ENCODE assay signal across 19 cellular contexts in the genomic region with DNA sequence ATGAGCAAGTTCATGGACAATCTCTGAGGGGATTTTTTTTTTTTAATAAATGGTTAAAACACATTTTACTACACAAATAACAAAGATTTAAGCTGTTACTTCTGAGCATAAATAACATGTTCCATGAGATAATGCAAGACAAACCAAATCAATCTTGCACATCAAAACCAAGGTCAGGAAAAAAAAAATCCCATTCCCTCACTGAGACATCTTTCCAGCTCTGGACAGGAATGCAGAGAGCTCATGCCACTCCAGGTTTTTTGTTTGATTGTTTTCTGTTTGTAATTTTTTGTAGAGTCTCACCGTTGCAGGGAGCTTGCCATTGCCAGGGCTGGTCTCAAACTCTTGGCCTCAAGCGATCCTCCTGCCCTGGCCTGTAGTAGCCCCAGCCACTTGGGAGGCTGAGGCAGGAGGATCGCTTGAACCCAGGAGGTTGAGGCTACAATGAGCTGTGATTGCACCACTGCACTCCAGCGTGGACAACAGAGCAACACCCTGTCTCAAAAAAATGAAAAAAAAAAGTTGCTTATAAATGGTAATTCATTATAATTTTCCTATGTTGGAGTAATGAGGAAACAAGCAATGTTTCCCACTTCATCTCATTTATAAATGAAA. TPM values are rescaled to one million over a fixed set of nuclear protein-coding genes. Genes with fewer than 3 reads are reported as not detected.
DNase-seq lines count a peak whose midpoint lies in the region; ATAC-seq and TF ChIP-seq lines count a peak whose summit lies in the region.
"Had no signal": no experiment of that assay in that cellular context is flagged by ENCODE, and none has a peak within 500 bp of the region (broad histone marks: within the 10 kb centered on the region; RNA-seq: fewer than 3 reads in every experiment).

No MANE protein-coding gene starts in this region.

- no peak overlapping the region for H3K9ac ChIP-seq in smooth muscle cell (ENCODE audit: low read depth)

- TF ChIP-seq POLR2A in esophagus squamous epithelium (IDR thresholded peaks at IDR 0.05) = no peak

- H3K27ac ChIP-seq in DOHH2 (ENCODE audit: low read depth, low read length) (peak overlapping the region; percentile 89), RWPE2 (ENCODE audit: poor library complexity, severe bottlenecking) (peak overlapping the region; percentile 99), esophagus squamous epithelium (peak overlapping the region in 3 of 4 donors; percentile 66 to 86 (median 76)), smooth muscle cell (ENCODE audit: low read depth) (peak overlapping the region; percentile 98)
- no peak overlapping the region for H3K27ac ChIP-seq in CD8-positive, alpha-beta memory T cell (ENCODE audit: low read depth, low read length)
- H3K27ac ChIP-seq: dorsolateral prefrontal cortex, lower lobe of right lung had no signal

- TF ChIP-seq CTCF in DOHH2 (IDR thresholded peaks at IDR 0.05; ENCODE audit: low read depth, low read length, poor library complexity, severe bottlenecking) (no peak), RWPE2 (IDR thresholded peaks at IDR 0.05; ENCODE audit: poor library complexity, severe bottlenecking) (no peak), esophagus squamous epithelium (IDR thresholded peaks at IDR 0.05) (no peak), smooth muscle cell (IDR thresholded peaks at IDR 0.05; ENCODE audit: borderline replicate concordance, insufficient read depth, poor library complexity, severe bottlenecking) (no peak), GM20000 (IDR thresholded peaks at IDR 0.05; ENCODE audit: extremely low read depth, missing control alignments) (no peak)

- H3K36me3 ChIP-seq in DOHH2 (ENCODE audit: control insufficient read depth, low read length) (peaks cover 36% of the 10 kb centered on the region), RWPE2 (ENCODE audit: low read depth) (0 out of 2 replicates have a peak, but pooled peaks cover 13% of the 10 kb centered on the region), esophagus squamous epithelium (no peaks in the 10 kb centered on the region), smooth muscle cell (ENCODE audit: low read depth) (no peaks in the 10 kb centered on the region)
- no peaks in the 10 kb centered on the region for H3K36me3 ChIP-seq in CD8-positive, alpha-beta memory T cell (ENCODE audit: insufficient read depth, low read length)
- H3K36me3 ChIP-seq: lower lobe of right lung had no signal

- DNase-seq in RWPE2 (ENCODE audit: low spot score) (no peak), esophagus squamous epithelium (lab: John Stamatoyannopoulos, UW) (no peak), smooth muscle cell (lab: John Stamatoyannopoulos, UW; ENCODE audit: unreplicated experiment) (no peak), GM20000 (ENCODE audit: low spot score) (no peak), sciatic nerve (ENCODE audit: low spot score) (no peak)
- no peak for DNase-seq in CD8-positive, alpha-beta memory T cell
- DNase-seq in activated CD4-positive, alpha-beta memory T cell treated with anti-CD3 and anti-CD28 coated beads, Interleukin-2, amount 10 ng/mL, durations not matched to agents 7 days and 5 days = no peak
- DNase-seq: activated CD4-positive, alpha-beta memory T cell treated with anti-CD3 and anti-CD28 coated beads for 36 hours; activated T-cell treated with anti-CD3 and anti-CD28 coated beads, Interleukin-2, amount 50 U/mL, for 4 hours; dorsolateral prefrontal cortex; GDM1; lower lobe of right lung; natural killer cell; NCI-H2107; NCI-H69; stimulated activated naive CD4-positive, alpha-beta T cell treated with Interleukin-2 at 50 U/mL for 16 hours had no signal

- H3K4me3 ChIP-seq in DOHH2 (ENCODE audit: low read length) (peak overlapping the region; percentile 89), RWPE2 (ENCODE audit: severe bottlenecking) (no peak overlapping the region), esophagus squamous epithelium (no peak overlapping the region), smooth muscle cell (no peak overlapping the region)
- H3K4me3 ChIP-seq in CD8-positive, alpha-beta memory T cell (ENCODE audit: low read length) = no peak overlapping the region
- H3K4me3 ChIP-seq: dorsolateral prefrontal cortex, GM12878, lower lobe of right lung had no signal

- H3K4me1 Mint-ChIP-seq in CD8-positive, alpha-beta memory T cell = no peaks in the 10 kb centered on the region
- peaks cover 7% of the 10 kb centered on the region for H3K4me1 Mint-ChIP-seq in activated CD4-positive, alpha-beta memory T cell treated with anti-CD3 and anti-CD28 coated beads, Interleukin-2, amount 10 ng/mL, durations not matched to agents 7 days and 5 days

- intact Hi-C loops in esophagus squamous epithelium (cut with DNase I) (no loop called here), sciatic nerve (cut with DNase I) (no loop called here)

- H3K4me2 ChIP-seq in DOHH2 (ENCODE audit: low read length) (peak overlapping the region; percentile 99), smooth muscle cell (peak overlapping the region; percentile 86)

- no peaks in the 10 kb centered on the region for H3K9me2 ChIP-seq in DOHH2 (replicated peaks; ENCODE audit: control insufficient read depth, low read length)

- H3K27me3 Mint-ChIP-seq in CD8-positive, alpha-beta memory T cell = peaks cover 10 to 21% of the 10 kb centered on the region in 2 donors
- H3K27me3 Mint-ChIP-seq in activated CD4-positive, alpha-beta memory T cell treated with anti-CD3 and anti-CD28 coated beads, Interleukin-2, amount 10 ng/mL, durations not matched to agents 7 days and 5 days = peaks cover 2% of the 10 kb centered on the region

- H3K27ac Mint-ChIP-seq in CD8-positive, alpha-beta memory T cell = no peak overlapping the region
- no peak overlapping the region for H3K27ac Mint-ChIP-seq in activated CD4-positive, alpha-beta memory T cell treated with anti-CD3 and anti-CD28 coated beads, Interleukin-2, amount 10 ng/mL, durations not matched to agents 7 days and 5 days
- H3K27ac Mint-ChIP-seq: activated CD4-positive, alpha-beta memory T cell treated with anti-CD3 and anti-CD28 coated beads for 36 hours; activated naive CD4-positive, alpha-beta T cell treated with anti-CD3 and anti-CD28 coated beads, Interleukin-2, amount 50 U/mL, for 72 hours; natural killer cell had no signal

- CTCF ChIA-PET in CD8-positive, alpha-beta memory T cell (lab: Charles Lee) = no interaction called here
- CTCF ChIA-PET in activated CD4-positive, alpha-beta memory T cell treated with anti-CD3 and anti-CD28 coated beads, Interleukin-2, amount 10 ng/mL, durations not matched to agents 7 days and 5 days (lab: Charles Lee) = interaction anchor here (0.8 kb wide), 1 partner anchor 52 kb away, joined by 3 read pairs; no protein-coding TSS in a partner anchor

- H3K4me3 Mint-ChIP-seq in CD8-positive, alpha-beta memory T cell = no peak overlapping the region
- no peak overlapping the region for H3K4me3 Mint-ChIP-seq in activated CD4-positive, alpha-beta memory T cell treated with anti-CD3 and anti-CD28 coated beads, Interleukin-2, amount 10 ng/mL, durations not matched to agents 7 days and 5 days
- H3K4me3 Mint-ChIP-seq: activated CD4-positive, alpha-beta memory T cell treated with anti-CD3 and anti-CD28 coated beads for 36 hours; activated T-cell treated with anti-CD3 and anti-CD28 coated beads, Interleukin-2, amount 50 U/mL, for 4 hours; natural killer cell had no signal

- H3K36me3 Mint-ChIP-seq in CD8-positive, alpha-beta memory T cell = no peaks in the 10 kb centered on the region
- H3K36me3 Mint-ChIP-seq in activated CD4-positive, alpha-beta memory T cell treated with anti-CD3 and anti-CD28 coated beads, Interleukin-2, amount 10 ng/mL, durations not matched to agents 7 days and 5 days (ENCODE audit: low read depth) = no peaks in the 10 kb centered on the region
- H3K36me3 Mint-ChIP-seq: activated CD4-positive, alpha-beta memory T cell treated with anti-CD3 and anti-CD28 coated beads for 36 hours; activated naive CD4-positive, alpha-beta T cell treated with anti-CD3 and anti-CD28 coated beads, Interleukin-2, amount 50 U/mL, for 72 hours; natural killer cell had no signal

- peaks cover 91% of the 10 kb centered on the region for H3K79me2 ChIP-seq in DOHH2 (ENCODE audit: control insufficient read depth, low read length)
- peaks cover 61% of the 10 kb centered on the region for H3K79me2 ChIP-seq in smooth muscle cell (ENCODE audit: low read depth)

- no peaks in the 10 kb centered on the region for H3K9me3 ChIP-seq in DOHH2 (ENCODE audit: control insufficient read depth, insufficient read depth, low read length)
- no peaks in the 10 kb centered on the region for H3K9me3 ChIP-seq in RWPE2 (ENCODE audit: severe bottlenecking)
- no peaks in the 10 kb centered on the region for H3K9me3 ChIP-seq in esophagus squamous epithelium
- H3K9me3 ChIP-seq in smooth muscle cell (replicated peaks; ENCODE audit: low read depth) = no peaks in the 10 kb centered on the region
- H3K9me3 ChIP-seq in CD8-positive, alpha-beta memory T cell (ENCODE audit: low read length) = no peaks in the 10 kb centered on the region
- H3K9me3 ChIP-seq: lower lobe of right lung had no signal

- POLR2A ChIA-PET in CD8-positive, alpha-beta memory T cell (lab: Charles Lee) = no interaction called here
- POLR2A ChIA-PET in activated CD4-positive, alpha-beta memory T cell treated with anti-CD3 and anti-CD28 coated beads, Interleukin-2, amount 10 ng/mL, durations not matched to agents 7 days and 5 days (lab: Charles Lee) = no interaction called here

- H2AFZ ChIP-seq in smooth muscle cell (ENCODE audit: low read depth) = no peak overlapping the region

- WGBS in esophagus squamous epithelium, 2 donors = 73 to 76% methylated on average over 3 to 4 of the region's 4 CpGs
- WGBS in smooth muscle cell (ENCODE audit: low lambda C conversion rate) = 92% methylated on average over 4 of the region's 4 CpGs

- ATAC-seq in RWPE2 (ENCODE audit: low read depth) (no peak), sciatic nerve (no peak)
- ATAC-seq: activated naive CD4-positive, alpha-beta T cell treated with anti-CD3 and anti-CD28 coated beads, Interleukin-2, amount 50 U/mL, for 72 hours; activated T-cell treated with anti-CD3 and anti-CD28 coated beads, Interleukin-2, amount 50 U/mL, for 4 hours; GM12878; lower lobe of right lung; natural killer cell had no signal

- H3K27me3 ChIP-seq in DOHH2 (ENCODE audit: control insufficient read depth, low read length) (no peaks in the 10 kb centered on the region), RWPE2 (ENCODE audit: insufficient read depth, poor library complexity, severe bottlenecking) (no peaks in the 10 kb centered on the region), esophagus squamous epithelium (no peaks in the 10 kb centered on the region), smooth muscle cell (ENCODE audit: low read depth) (no peaks in the 10 kb centered on the region)
- no peaks in the 10 kb centered on the region for H3K27me3 ChIP-seq in CD8-positive, alpha-beta memory T cell (ENCODE audit: insufficient read depth, low read length, poor library complexity, severe bottlenecking)
- H3K27me3 ChIP-seq: dorsolateral prefrontal cortex had no signal

- H3F3A ChIP-seq in DOHH2 (ENCODE audit: control insufficient read depth, insufficient read depth) (peaks cover 48% of the 10 kb centered on the region), smooth muscle cell (ENCODE audit: low read depth) (peaks cover 56% of the 10 kb centered on the region)

- no peaks in the 10 kb centered on the region for H4K20me1 ChIP-seq in DOHH2 (ENCODE audit: control insufficient read depth, insufficient read depth, low read depth, low read length)
- H4K20me1 ChIP-seq in smooth muscle cell (ENCODE audit: low read depth) = no peaks in the 10 kb centered on the region

- H3K4me1 ChIP-seq in DOHH2 (ENCODE audit: control insufficient read depth, low read length) (peaks cover 92% of the 10 kb centered on the region), RWPE2 (ENCODE audit: insufficient read depth, poor library complexity, severe bottlenecking) (peaks cover 69% of the 10 kb centered on the region), esophagus squamous epithelium (peaks cover 10 to 46% (median 18%) of the 10 kb centered on the region in 3 donors), smooth muscle cell (ENCODE audit: low read depth) (peaks cover 33% of the 10 kb centered on the region)
- H3K4me1 ChIP-seq in CD8-positive, alpha-beta memory T cell (ENCODE audit: insufficient read depth, low read length) = peaks cover 8% of the 10 kb centered on the region
- H3K4me1 ChIP-seq: lower lobe of right lung had no signal

- H3K9me3 Mint-ChIP-seq in CD8-positive, alpha-beta memory T cell = no peaks in the 10 kb centered on the region
- no peaks in the 10 kb centered on the region for H3K9me3 Mint-ChIP-seq in activated CD4-positive, alpha-beta memory T cell treated with anti-CD3 and anti-CD28 coated beads, Interleukin-2, amount 10 ng/mL, durations not matched to agents 7 days and 5 days
- H3K9me3 Mint-ChIP-seq: activated CD4-positive, alpha-beta memory T cell treated with anti-CD3 and anti-CD28 coated beads for 36 hours; activated naive CD4-positive, alpha-beta T cell treated with anti-CD3 and anti-CD28 coated beads, Interleukin-2, amount 50 U/mL, for 72 hours; activated T-cell treated with anti-CD3 and anti-CD28 coated beads, Interleukin-2, amount 50 U/mL, for 4 hours; natural killer cell had no signal

RNA-seq across cellular contexts. Expression of a gene that starts 14.0 kb away (rescaled TPM):
- 10 to 100 TPM; 13.8 to 65.3 (median 41.0) TPM for total RNA-seq in esophagus squamous epithelium
- total RNA-seq in smooth muscle cell = 44.7 and 91.5 TPM in 2 replicates
- polyA plus RNA-seq in smooth muscle cell = 45.1 and 48.9 TPM in 2 replicates
- total RNA-seq in sciatic nerve = 27.0 TPM
- total RNA-seq in CD8-positive, alpha-beta memory T cell = 1 to 10 TPM; 2.6 to 3.0 TPM
- polyA plus RNA-seq in CD8-positive, alpha-beta memory T cell = 0.12 TPM
- total RNA-seq in activated CD4-positive, alpha-beta memory T cell treated with anti-CD3 and anti-CD28 coated beads, Interleukin-2, amount 10 ng/mL, durations not matched to agents 7 days and 5 days = 1 to 10 TPM; 1.6 to 1.7 TPM

RNA-seq across cellular contexts. Expression of a gene that starts 14.5 kb away (rescaled TPM):
- total RNA-seq in esophagus squamous epithelium (1 to 10 TPM; 2.5 to 7.2 (median 4.6) TPM), smooth muscle cell (0.85 and 1.6 TPM in 2 replicates), sciatic nerve (0.89 TPM)
- polyA plus RNA-seq in smooth muscle cell = 0.91 and 1.2 TPM in 2 replicates
- under 1 TPM in 1 of 2 experiments, not detected in 1; 0.16 TPM for total RNA-seq in CD8-positive, alpha-beta memory T cell
- polyA plus RNA-seq in CD8-positive, alpha-beta memory T cell = not detected
- under 1 TPM; 0.08 to 0.13 TPM for total RNA-seq in activated CD4-positive, alpha-beta memory T cell treated with anti-CD3 and anti-CD28 coated beads, Interleukin-2, amount 10 ng/mL, durations not matched to agents 7 days and 5 days
- total RNA-seq: GM12878 had no signal
- polyA plus RNA-seq: GM12878 had no signal
